ENCODE assay signal across 8 cellular contexts in the genomic region with DNA sequence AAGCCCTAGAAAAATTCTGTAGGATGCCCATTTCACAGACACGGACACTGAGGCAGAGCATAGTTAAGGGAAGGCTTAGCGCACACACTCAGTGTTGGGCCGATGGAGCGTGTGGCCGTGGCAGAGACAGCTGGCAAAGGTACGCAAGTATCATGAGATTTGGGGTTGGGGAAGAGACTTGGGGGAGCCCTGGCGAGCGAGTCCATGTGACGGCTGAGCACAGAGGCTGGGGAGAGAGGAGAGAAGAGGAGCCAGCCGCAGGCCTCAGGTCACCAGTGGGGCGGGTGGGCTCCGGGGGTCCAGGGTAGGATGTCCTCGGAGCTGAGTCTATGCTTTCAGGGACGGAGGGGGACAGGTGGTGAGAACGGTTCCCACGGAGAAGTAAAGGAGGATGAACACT.
"Had no signal": no experiment of that assay in that cellular context is flagged by ENCODE, and none has a peak within 500 bp of the region (broad histone marks: within the 10 kb centered on the region; RNA-seq: fewer than 3 reads in every experiment).

No MANE protein-coding gene starts in this region.

- H3K36me3 ChIP-seq: HAP-1 had no signal

- H3K4me3 Mint-ChIP-seq: HFFc6 had no signal

- H3K9me3 ChIP-seq: HAP-1 had no signal

- DNase-seq: GM23248, GOT3, HFFc6, IMR-90 had no signal

- ATAC-seq: HCT116 had no signal

- H3K27ac Mint-ChIP-seq: HFFc6 had no signal

- H3K4me3 ChIP-seq: GM23248, HAP-1, K562 had no signal

- H2AFZ ChIP-seq: GM23248 had no signal

- H3K27ac ChIP-seq: GM23248, HL-60 had no signal

- H3K4me1 ChIP-seq: HAP-1 had no signal
